Comparison of ENCODE assay signal across 29 cellular contexts in genomic region chr4:174357321-174357720, GRCh38.
"Had no signal": no experiment of that assay in that cellular context is flagged by ENCODE, and none has a peak within 500 bp of the region (broad histone marks: within the 10 kb centered on the region; RNA-seq: fewer than 3 reads in every experiment).

No MANE protein-coding gene starts in this region.

- H3K27ac Mint-ChIP-seq: activated CD4-positive, alpha-beta memory T cell treated with anti-CD3 and anti-CD28 coated beads for 36 hours; activated CD4-positive, alpha-beta T cell treated with anti-CD3 and anti-CD28 coated beads, Interleukin-2, amount 10 ng/mL, durations not matched to agents 7 days and 5 days; activated naive CD4-positive, alpha-beta T cell treated with anti-CD3 and anti-CD28 coated beads, Interleukin-2, amount 10 ng/mL, durations not matched to agents 7 days and 5 days; activated naive CD8-positive, alpha-beta T cell treated with anti-CD3 and anti-CD28 coated beads for 36 hours; activated T-helper 17 cell treated with anti-CD3 and anti-CD28 coated beads, Interleukin-2, amount 50 U/mL, for 72 hours; T-cell had no signal

- H3K9me3 Mint-ChIP-seq: activated CD4-positive, alpha-beta memory T cell treated with anti-CD3 and anti-CD28 coated beads for 36 hours; activated CD4-positive, alpha-beta T cell treated with anti-CD3 and anti-CD28 coated beads, Interleukin-2, amount 10 ng/mL, durations not matched to agents 7 days and 5 days; activated naive CD4-positive, alpha-beta T cell treated with anti-CD3 and anti-CD28 coated beads, Interleukin-2, amount 10 ng/mL, durations not matched to agents 7 days and 5 days; activated naive CD8-positive, alpha-beta T cell treated with anti-CD3 and anti-CD28 coated beads for 36 hours; activated T-helper 17 cell treated with anti-CD3 and anti-CD28 coated beads, Interleukin-2, amount 50 U/mL, for 72 hours; central memory CD8-positive, alpha-beta T cell; T-cell had no signal

- H3K36me3 Mint-ChIP-seq: activated CD4-positive, alpha-beta memory T cell treated with anti-CD3 and anti-CD28 coated beads for 36 hours; activated naive CD4-positive, alpha-beta T cell treated with anti-CD3 and anti-CD28 coated beads, Interleukin-2, amount 10 ng/mL, durations not matched to agents 7 days and 5 days; activated naive CD8-positive, alpha-beta T cell treated with anti-CD3 and anti-CD28 coated beads for 36 hours; T-cell had no signal

- H3K4me1 Mint-ChIP-seq: central memory CD8-positive, alpha-beta T cell had no signal

- H3K4me3 ChIP-seq: adrenal gland, SK-N-MC had no signal

- DNase-seq: activated CD4-positive, alpha-beta memory T cell treated with anti-CD3 and anti-CD28 coated beads for 36 hours; activated CD4-positive, alpha-beta T cell treated with anti-CD3 and anti-CD28 coated beads, Interleukin-2, amount 10 ng/mL, durations not matched to agents 7 days and 5 days; activated CD4-positive, CD25-positive, alpha-beta regulatory T cell; activated CD8-positive, alpha-beta memory T cell treated with anti-CD3 and anti-CD28 coated beads for 24 hours; activated gamma-delta T cell treated with Interleukin-2 at 50 U/mL for 16 hours; activated naive CD4-positive, alpha-beta T cell treated with anti-CD3 and anti-CD28 coated beads, Interleukin-2, amount 10 ng/mL, durations not matched to agents 7 days and 5 days; activated naive CD8-positive, alpha-beta T cell treated with anti-CD3 and anti-CD28 coated beads for 36 hours; activated T-cell treated with anti-CD3 and anti-CD28 coated beads, Interleukin-2, amount 50 U/mL, for 48 hours; adrenal gland; anterior cingulate cortex; NCI-H1092; NCI-H1417; NCI-H1930; NCI-H2171; NCI-H2227 treated with DMSO at 0.1 percent for 48 hours; NCI-H526 treated with DMSO at 0.1 percent for 48 hours; NCI-H82; NK-92 treated with Interleukin-12 subunit alpha and Interleukin-12 subunit beta, amount 100 ng/mL, for 24 hours; OCI-M1; RPMI8226; T-cell; T-helper 2 cell; T1000 had no signal

- FAIRE-seq: TTC549 had no signal

- ATAC-seq: activated T-helper 17 cell treated with anti-CD3 and anti-CD28 coated beads, Interleukin-2, amount 50 U/mL, for 72 hours; Panc1; Right ventricle myocardium inferior; T-cell had no signal

- H3K36me3 ChIP-seq: adrenal gland had no signal

- H3K4me3 Mint-ChIP-seq: activated CD4-positive, alpha-beta memory T cell treated with anti-CD3 and anti-CD28 coated beads for 36 hours; activated CD4-positive, alpha-beta T cell treated with anti-CD3 and anti-CD28 coated beads, Interleukin-2, amount 10 ng/mL, durations not matched to agents 7 days and 5 days; activated naive CD4-positive, alpha-beta T cell treated with anti-CD3 and anti-CD28 coated beads, Interleukin-2, amount 10 ng/mL, durations not matched to agents 7 days and 5 days; activated naive CD8-positive, alpha-beta T cell treated with anti-CD3 and anti-CD28 coated beads for 36 hours; central memory CD8-positive, alpha-beta T cell; T-cell had no signal
